Comparison of ENCODE assay signal across 1 cellular context in the genomic region with DNA sequence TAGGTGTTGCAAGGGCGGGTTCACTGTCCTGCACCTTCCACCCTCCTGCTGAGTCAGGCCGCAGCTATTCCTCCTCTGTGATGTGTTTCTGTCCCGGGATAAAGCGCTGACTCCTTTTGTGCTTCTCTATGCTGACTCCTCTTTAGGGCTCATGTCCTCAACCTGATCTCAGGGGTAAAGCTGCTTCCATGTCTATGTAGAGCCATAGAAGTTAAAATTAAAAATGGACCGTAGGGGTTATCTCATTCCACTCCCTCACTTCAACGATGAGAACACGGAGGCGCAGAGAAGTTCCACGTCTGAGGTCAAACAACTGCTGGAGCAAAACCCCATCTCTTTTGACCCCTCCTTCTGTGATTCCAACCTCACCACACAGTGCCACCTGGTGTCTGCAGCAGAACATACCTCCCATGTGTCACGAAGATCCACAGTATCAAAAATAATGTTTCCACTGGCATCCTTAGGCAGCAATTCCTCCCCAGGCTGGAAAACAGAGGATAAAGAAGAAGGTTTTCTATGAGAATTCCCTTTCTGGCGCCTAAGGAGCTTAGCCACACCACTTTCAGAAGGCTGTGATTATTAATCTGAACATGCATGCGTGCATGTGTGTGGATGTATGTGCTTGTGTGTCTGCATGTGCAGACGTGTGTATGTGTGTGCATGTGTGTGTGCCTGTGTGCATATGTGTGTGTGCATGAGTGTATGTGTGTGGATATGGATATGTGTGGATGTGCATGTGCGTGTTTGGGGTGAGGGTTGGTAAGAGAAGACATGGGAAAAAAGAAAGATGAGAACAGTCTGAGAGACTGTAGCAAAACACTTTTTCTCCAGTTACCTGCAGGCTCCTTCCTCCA.
A peak's percentile ranks its signal among the peaks of the same experiment; 100 is the strongest.
TF ChIP-seq lines count a peak whose summit lies in the region.

No MANE protein-coding gene starts in this region.

TF ChIP-seq in HepG2, 621 proteins besides CTCF, POLR2A, EP300 and RAD21 (continued from another document and continues in another):
- TF ChIP-seq, protein P1, sequence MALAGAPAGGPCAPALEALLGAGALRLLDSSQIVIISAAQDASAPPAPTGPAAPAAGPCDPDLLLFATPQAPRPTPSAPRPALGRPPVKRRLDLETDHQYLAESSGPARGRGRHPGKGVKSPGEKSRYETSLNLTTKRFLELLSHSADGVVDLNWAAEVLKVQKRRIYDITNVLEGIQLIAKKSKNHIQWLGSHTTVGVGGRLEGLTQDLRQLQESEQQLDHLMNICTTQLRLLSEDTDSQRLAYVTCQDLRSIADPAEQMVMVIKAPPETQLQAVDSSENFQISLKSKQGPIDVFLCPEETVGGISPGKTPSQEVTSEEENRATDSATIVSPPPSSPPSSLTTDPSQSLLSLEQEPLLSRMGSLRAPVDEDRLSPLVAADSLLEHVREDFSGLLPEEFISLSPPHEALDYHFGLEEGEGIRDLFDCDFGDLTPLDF (CRISPR knock-in tag; IDR thresholded peaks at IDR 0.05): no peak
- TF ChIP-seq, protein P2, sequence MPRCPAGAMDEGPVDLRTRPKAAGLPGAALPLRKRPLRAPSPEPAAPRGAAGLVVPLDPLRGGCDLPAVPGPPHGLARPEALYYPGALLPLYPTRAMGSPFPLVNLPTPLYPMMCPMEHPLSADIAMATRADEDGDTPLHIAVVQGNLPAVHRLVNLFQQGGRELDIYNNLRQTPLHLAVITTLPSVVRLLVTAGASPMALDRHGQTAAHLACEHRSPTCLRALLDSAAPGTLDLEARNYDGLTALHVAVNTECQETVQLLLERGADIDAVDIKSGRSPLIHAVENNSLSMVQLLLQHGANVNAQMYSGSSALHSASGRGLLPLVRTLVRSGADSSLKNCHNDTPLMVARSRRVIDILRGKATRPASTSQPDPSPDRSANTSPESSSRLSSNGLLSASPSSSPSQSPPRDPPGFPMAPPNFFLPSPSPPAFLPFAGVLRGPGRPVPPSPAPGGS (CRISPR knock-in tag; IDR thresholded peaks at IDR 0.05): no peak
- TF ChIP-seq ZNF501 (CRISPR knock-in tag; IDR thresholded peaks at IDR 0.05): peak; percentile 73
- TF ChIP-seq ZNF274 (CRISPR knock-in tag; IDR thresholded peaks at IDR 0.05): no peak
- peak; percentile 57; the same call in 1 of the 2 replicates for TF ChIP-seq MED1 (CRISPR knock-in tag; IDR thresholded peaks at IDR 0.05)
- TF ChIP-seq FOSL2 (CRISPR knock-in tag; IDR thresholded peaks at IDR 0.05): 0 out of 2 replicates have a peak, but pooled peaks have one; percentile 10
- TF ChIP-seq GZF1 (CRISPR knock-in tag; IDR thresholded peaks at IDR 0.05): no peak
- no peak for TF ChIP-seq CC2D1A (CRISPR knock-in tag; IDR thresholded peaks at IDR 0.05)
- TF ChIP-seq CREM (IDR thresholded peaks at IDR 0.05): no peak
- no peak for TF ChIP-seq CREM (CRISPR knock-in tag; IDR thresholded peaks at IDR 0.05)
- TF ChIP-seq ZNF788 (CRISPR knock-in tag; IDR thresholded peaks at IDR 0.05; ENCODE audit: borderline replicate concordance): no peak
- TF ChIP-seq ZNF138 (CRISPR knock-in tag; IDR thresholded peaks at IDR 0.05; ENCODE audit: low read depth): no peak
- no peak for TF ChIP-seq ZC3H13 (CRISPR knock-in tag; IDR thresholded peaks at IDR 0.05)
- TF ChIP-seq NR2F1 (CRISPR knock-in tag; IDR thresholded peaks at IDR 0.05): no peak
- TF ChIP-seq SOX6 (IDR thresholded peaks at IDR 0.05): no peak
- 0 out of 2 replicates have a peak, but pooled peaks have one; percentile 11 for TF ChIP-seq SOX6 (CRISPR knock-in tag; IDR thresholded peaks at IDR 0.05)
- TF ChIP-seq ZBTB21 (CRISPR knock-in tag; IDR thresholded peaks at IDR 0.05): no peak
- no peak for TF ChIP-seq MAFK (conservative IDR thresholded peaks at IDR 0.05 in 1 of 2, IDR thresholded peaks at IDR 0.05 in 1 of 2; ENCODE audit: low read length in 2 of 2)
- no peak for TF ChIP-seq HNRNPL (IDR thresholded peaks at IDR 0.05; ENCODE audit: low read depth, low read length)
- peak; percentile 68; the same call in 1 of the 2 replicates for TF ChIP-seq GATAD2A (CRISPR knock-in tag; IDR thresholded peaks at IDR 0.05)
- TF ChIP-seq HOXA5 (CRISPR knock-in tag; IDR thresholded peaks at IDR 0.05): no peak
- no peak for TF ChIP-seq ZNF552 (CRISPR knock-in tag; IDR thresholded peaks at IDR 0.05; ENCODE audit: borderline replicate concordance)
- TF ChIP-seq NFKB2 (CRISPR knock-in tag; IDR thresholded peaks at IDR 0.05; ENCODE audit: borderline replicate concordance): no peak
- TF ChIP-seq ZNF33B (CRISPR knock-in tag; IDR thresholded peaks at IDR 0.05): no peak
- TF ChIP-seq, protein P3, sequence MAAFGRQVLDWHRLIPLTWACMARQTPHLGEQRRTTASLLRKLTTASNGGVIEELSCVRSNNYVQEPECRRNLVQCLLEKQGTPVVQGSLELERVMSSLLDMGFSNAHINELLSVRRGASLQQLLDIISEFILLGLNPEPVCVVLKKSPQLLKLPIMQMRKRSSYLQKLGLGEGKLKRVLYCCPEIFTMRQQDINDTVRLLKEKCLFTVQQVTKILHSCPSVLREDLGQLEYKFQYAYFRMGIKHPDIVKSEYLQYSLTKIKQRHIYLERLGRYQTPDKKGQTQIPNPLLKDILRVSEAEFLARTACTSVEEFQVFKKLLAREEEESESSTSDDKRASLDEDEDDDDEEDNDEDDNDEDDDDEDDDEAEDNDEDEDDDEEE (CRISPR knock-in tag; IDR thresholded peaks at IDR 0.05): no peak
- TF ChIP-seq KDM5A (IDR thresholded peaks at IDR 0.05; ENCODE audit: borderline replicate concordance, low read length): no peak
- TF ChIP-seq RFX5 (IDR thresholded peaks at IDR 0.05; ENCODE audit: low read depth, low read length): no peak
- TF ChIP-seq RARA (CRISPR knock-in tag; IDR thresholded peaks at IDR 0.05): no peak
- TF ChIP-seq ZNF572 (CRISPR knock-in tag; IDR thresholded peaks at IDR 0.05): no peak
- TF ChIP-seq SMC3 (IDR thresholded peaks at IDR 0.05; ENCODE audit: low read length): peak; percentile 97
- TF ChIP-seq MAFF (IDR thresholded peaks at IDR 0.05; ENCODE audit: low read depth, low read length): 0 out of 2 replicates have a peak, but pooled peaks have one; percentile 1
- TF ChIP-seq, protein P4, sequence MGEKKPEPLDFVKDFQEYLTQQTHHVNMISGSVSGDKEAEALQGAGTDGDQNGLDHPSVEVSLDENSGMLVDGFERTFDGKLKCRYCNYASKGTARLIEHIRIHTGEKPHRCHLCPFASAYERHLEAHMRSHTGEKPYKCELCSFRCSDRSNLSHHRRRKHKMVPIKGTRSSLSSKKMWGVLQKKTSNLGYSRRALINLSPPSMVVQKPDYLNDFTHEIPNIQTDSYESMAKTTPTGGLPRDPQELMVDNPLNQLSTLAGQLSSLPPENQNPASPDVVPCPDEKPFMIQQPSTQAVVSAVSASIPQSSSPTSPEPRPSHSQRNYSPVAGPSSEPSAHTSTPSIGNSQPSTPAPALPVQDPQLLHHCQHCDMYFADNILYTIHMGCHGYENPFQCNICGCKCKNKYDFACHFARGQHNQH (CRISPR knock-in tag; IDR thresholded peaks at IDR 0.05): no peak
- no peak for TF ChIP-seq ZNF7 (CRISPR knock-in tag; IDR thresholded peaks at IDR 0.05)
- TF ChIP-seq SP1 (IDR thresholded peaks at IDR 0.05): no peak
- TF ChIP-seq SP1 (CRISPR knock-in tag; IDR thresholded peaks at IDR 0.05): no peak
- TF ChIP-seq, protein P5, sequence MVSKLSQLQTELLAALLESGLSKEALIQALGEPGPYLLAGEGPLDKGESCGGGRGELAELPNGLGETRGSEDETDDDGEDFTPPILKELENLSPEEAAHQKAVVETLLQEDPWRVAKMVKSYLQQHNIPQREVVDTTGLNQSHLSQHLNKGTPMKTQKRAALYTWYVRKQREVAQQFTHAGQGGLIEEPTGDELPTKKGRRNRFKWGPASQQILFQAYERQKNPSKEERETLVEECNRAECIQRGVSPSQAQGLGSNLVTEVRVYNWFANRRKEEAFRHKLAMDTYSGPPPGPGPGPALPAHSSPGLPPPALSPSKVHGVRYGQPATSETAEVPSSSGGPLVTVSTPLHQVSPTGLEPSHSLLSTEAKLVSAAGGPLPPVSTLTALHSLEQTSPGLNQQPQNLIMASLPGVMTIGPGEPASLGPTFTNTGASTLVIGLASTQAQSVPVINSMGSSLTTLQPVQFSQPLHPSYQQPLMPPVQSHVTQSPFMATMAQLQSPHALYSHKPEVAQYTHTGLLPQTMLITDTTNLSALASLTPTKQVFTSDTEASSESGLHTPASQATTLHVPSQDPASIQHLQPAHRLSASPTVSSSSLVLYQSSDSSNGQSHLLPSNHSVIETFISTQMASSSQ (IDR thresholded peaks at IDR 0.05; ENCODE audit: low read depth): no peak
- TF ChIP-seq, protein P5 (CRISPR knock-in tag; IDR thresholded peaks at IDR 0.05; ENCODE audit: borderline replicate concordance): peak; percentile 48; the same call in 1 of the 2 replicates
- TF ChIP-seq ZSCAN30 (CRISPR knock-in tag; IDR thresholded peaks at IDR 0.05): no peak
- TF ChIP-seq CHD4 (IDR thresholded peaks at IDR 0.05; ENCODE audit: borderline replicate concordance, low read length): 0 out of 2 replicates have a peak, but pooled peaks have one; percentile 64
- no peak for TF ChIP-seq SIN3A (IDR thresholded peaks at IDR 0.05; ENCODE audit: borderline replicate concordance, low read depth, low read length)
- peak; percentile 93 for TF ChIP-seq STAG1 (CRISPR knock-in tag; IDR thresholded peaks at IDR 0.05)
- no peak for TF ChIP-seq ZNF776 (CRISPR knock-in tag; IDR thresholded peaks at IDR 0.05)
- TF ChIP-seq ZNF224 (CRISPR knock-in tag; IDR thresholded peaks at IDR 0.05): no peak
- TF ChIP-seq, protein P6, sequence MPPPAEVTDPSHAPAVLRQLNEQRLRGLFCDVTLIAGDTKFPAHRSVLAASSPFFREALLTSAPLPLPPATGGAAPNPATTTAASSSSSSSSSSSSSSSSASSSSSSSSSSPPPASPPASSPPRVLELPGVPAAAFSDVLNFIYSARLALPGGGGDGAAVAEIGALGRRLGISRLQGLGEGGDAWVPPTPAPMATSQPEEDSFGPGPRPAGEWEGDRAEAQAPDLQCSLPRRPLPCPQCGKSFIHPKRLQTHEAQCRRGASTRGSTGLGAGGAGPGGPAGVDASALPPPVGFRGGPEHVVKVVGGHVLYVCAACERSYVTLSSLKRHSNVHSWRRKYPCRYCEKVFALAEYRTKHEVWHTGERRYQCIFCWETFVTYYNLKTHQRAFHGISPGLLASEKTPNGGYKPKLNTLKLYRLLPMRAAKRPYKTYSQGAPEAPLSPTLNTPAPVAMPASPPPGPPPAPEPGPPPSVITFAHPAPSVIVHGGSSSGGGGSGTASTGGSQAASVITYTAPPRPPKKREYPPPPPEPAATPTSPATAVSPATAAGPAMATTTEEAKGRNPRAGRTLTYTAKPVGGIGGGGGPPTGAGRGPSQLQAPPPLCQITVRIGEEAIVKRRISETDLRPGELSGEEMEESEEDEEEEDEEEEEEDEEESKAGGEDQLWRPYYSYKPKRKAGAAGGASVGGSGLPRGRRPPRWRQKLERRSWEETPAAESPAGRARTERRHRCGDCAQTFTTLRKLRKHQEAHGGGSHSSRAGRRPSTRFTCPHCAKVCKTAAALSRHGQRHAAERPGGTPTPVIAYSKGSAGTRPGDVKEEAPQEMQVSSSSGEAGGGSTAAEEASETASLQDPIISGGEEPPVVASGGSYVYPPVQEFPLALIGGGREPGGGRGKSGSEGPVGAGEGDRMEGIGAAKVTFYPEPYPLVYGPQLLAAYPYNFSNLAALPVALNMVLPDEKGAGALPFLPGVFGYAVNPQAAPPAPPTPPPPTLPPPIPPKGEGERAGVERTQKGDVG (CRISPR knock-in tag; IDR thresholded peaks at IDR 0.05; ENCODE audit: borderline replicate concordance): peak; percentile 84; the same call in 1 of the 2 replicates
- no peak for TF ChIP-seq ZBTB42 (CRISPR knock-in tag; IDR thresholded peaks at IDR 0.05)
- TF ChIP-seq ZSCAN25 (CRISPR knock-in tag; IDR thresholded peaks at IDR 0.05): 0 out of 2 replicates have a peak, but pooled peaks have one; percentile 25
- 0 out of 2 replicates have a peak, but pooled peaks have one; percentile 75 for TF ChIP-seq PAX8 (CRISPR knock-in tag; IDR thresholded peaks at IDR 0.05; ENCODE audit: borderline replicate concordance)
- TF ChIP-seq, protein P7, sequence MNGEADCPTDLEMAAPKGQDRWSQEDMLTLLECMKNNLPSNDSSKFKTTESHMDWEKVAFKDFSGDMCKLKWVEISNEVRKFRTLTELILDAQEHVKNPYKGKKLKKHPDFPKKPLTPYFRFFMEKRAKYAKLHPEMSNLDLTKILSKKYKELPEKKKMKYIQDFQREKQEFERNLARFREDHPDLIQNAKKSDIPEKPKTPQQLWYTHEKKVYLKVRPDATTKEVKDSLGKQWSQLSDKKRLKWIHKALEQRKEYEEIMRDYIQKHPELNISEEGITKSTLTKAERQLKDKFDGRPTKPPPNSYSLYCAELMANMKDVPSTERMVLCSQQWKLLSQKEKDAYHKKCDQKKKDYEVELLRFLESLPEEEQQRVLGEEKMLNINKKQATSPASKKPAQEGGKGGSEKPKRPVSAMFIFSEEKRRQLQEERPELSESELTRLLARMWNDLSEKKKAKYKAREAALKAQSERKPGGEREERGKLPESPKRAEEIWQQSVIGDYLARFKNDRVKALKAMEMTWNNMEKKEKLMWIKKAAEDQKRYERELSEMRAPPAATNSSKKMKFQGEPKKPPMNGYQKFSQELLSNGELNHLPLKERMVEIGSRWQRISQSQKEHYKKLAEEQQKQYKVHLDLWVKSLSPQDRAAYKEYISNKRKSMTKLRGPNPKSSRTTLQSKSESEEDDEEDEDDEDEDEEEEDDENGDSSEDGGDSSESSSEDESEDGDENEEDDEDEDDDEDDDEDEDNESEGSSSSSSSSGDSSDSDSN (CRISPR knock-in tag; IDR thresholded peaks at IDR 0.05): 0 out of 2 replicates have a peak, but pooled peaks have one; percentile 25
- TF ChIP-seq MTA1 (CRISPR knock-in tag; IDR thresholded peaks at IDR 0.05; ENCODE audit: borderline replicate concordance): no peak
- no peak for TF ChIP-seq ZNF652 (CRISPR knock-in tag; IDR thresholded peaks at IDR 0.05; ENCODE audit: borderline replicate concordance, low read depth)
- TF ChIP-seq HOXA9 (CRISPR knock-in tag; IDR thresholded peaks at IDR 0.05; ENCODE audit: borderline replicate concordance): no peak
- no peak for TF ChIP-seq ATAD3A (CRISPR knock-in tag; IDR thresholded peaks at IDR 0.05)
- no peak for TF ChIP-seq PPARG (CRISPR knock-in tag; conservative IDR thresholded peaks at IDR 0.05)
